8 cellular contexts compared by ENCODE assay signal in genomic region chr6:33248643-33248931, GRCh38. TPM values are rescaled to one million over a fixed set of nuclear protein-coding genes. Genes with fewer than 3 reads are reported as not detected.
DNase-seq lines count a peak whose midpoint lies in the region; ATAC-seq, FAIRE-seq and TF ChIP-seq lines count a peak whose summit lies in the region.

No MANE protein-coding gene starts in this region.

- H4K20me1 ChIP-seq in hepatocyte (ENCODE audit: insufficient read depth, poor library complexity, severe bottlenecking): no peaks in the 10 kb centered on the region

- peak; percentile 1 for ATAC-seq in GM18861 (IDR thresholded peaks at IDR 0.05; ENCODE audit: unreplicated experiment)

- 8% methylated on average over 18 of the region's 18 CpGs for WGBS in hepatocyte (ENCODE audit: low lambda C conversion rate, missing lambda C conversion rate)
- 0 to 1% (median 1%) methylated on average over 18 of the region's 18 CpGs for WGBS in small intestine, 3 donors

- no peaks in the 10 kb centered on the region for H3K79me2 ChIP-seq in hepatocyte

- H2AFZ ChIP-seq in hepatocyte: no peak overlapping the region

- peak overlapping the region; percentile 90 for H3K4me3 Mint-ChIP-seq in activated naive CD8-positive, alpha-beta T cell treated with anti-CD3 and anti-CD28 coated beads for 36 hours

- peaks cover 23% of the 10 kb centered on the region for H3K36me3 Mint-ChIP-seq in activated naive CD8-positive, alpha-beta T cell treated with anti-CD3 and anti-CD28 coated beads for 36 hours

- H3K27ac Mint-ChIP-seq in activated naive CD8-positive, alpha-beta T cell treated with anti-CD3 and anti-CD28 coated beads for 36 hours: peak overlapping the region; percentile 96

- POLR2A ChIA-PET in A673 (lab: Charles Lee; ENCODE audit: low non-redundant PET): interaction anchor here (0.6 to 2.0 kb wide), 2 partner anchors 29 to 277 kb away, joined by 3 to 8 read pairs; no protein-coding TSS in a partner anchor

- H3K4me3 ChIP-seq in A673 (ENCODE audit: low read depth, low read length, poor library complexity, severe bottlenecking): peak overlapping the region; percentile 59
- peak overlapping the region; percentile 67 for H3K4me3 ChIP-seq in MG63
- peak overlapping the region; percentile 14 for H3K4me3 ChIP-seq in hepatocyte
- H3K4me3 ChIP-seq in small intestine (ENCODE audit: low read depth in 1 of 2, low read length in 2 of 2): peak overlapping the region; percentile 32 to 37

- DNase-seq in A673 (ENCODE audit: low spot score) (peak; percentile 74), MG63 (peak; percentile 76), hepatocyte (ENCODE audit: low spot score) (no peak), small intestine (no peak), SK-N-DZ (ENCODE audit: low spot score) (no peak), activated gamma-delta T cell treated with Interleukin-2 at 50 U/mL for 16 hours (no peak)
- DNase-seq in activated naive CD8-positive, alpha-beta T cell treated with anti-CD3 and anti-CD28 coated beads for 36 hours: no peak

- no peaks in the 10 kb centered on the region for H3K9me2 ChIP-seq in hepatocyte (replicated peaks; ENCODE audit: insufficient read depth)

- TF ChIP-seq CTCF in A673 (conservative IDR thresholded peaks at IDR 0.05; ENCODE audit: low read depth, low read length): peak; percentile 39; the same call in 1 of the 2 replicates
- no peak for TF ChIP-seq CTCF in hepatocyte (IDR thresholded peaks at IDR 0.05; ENCODE audit: poor library complexity)

- H3K36me3 ChIP-seq in A673 (ENCODE audit: insufficient read depth, low read length, poor library complexity, severe bottlenecking) (peaks cover 3% of the 10 kb centered on the region), MG63 (peaks cover 27% of the 10 kb centered on the region), hepatocyte (replicated peaks; ENCODE audit: insufficient read depth, low read depth) (no peaks in the 10 kb centered on the region), small intestine (ENCODE audit: control insufficient read depth in 2 of 2, insufficient read depth in 2 of 2, low read length in 2 of 2) (no peaks in the 10 kb centered on the region)

- H3K4me1 ChIP-seq in A673 (ENCODE audit: insufficient read depth, low read length, poor library complexity, severe bottlenecking): peaks cover 16% of the 10 kb centered on the region
- peaks cover 5% of the 10 kb centered on the region for H3K4me1 ChIP-seq in hepatocyte (ENCODE audit: insufficient read depth)
- H3K4me1 ChIP-seq in small intestine (ENCODE audit: control insufficient read depth in 2 of 2, insufficient read depth in 1 of 2, low read depth in 1 of 2, low read length in 1 of 2): peaks cover 3% of the 10 kb centered on the region in 2 donors

- H3K27me3 Mint-ChIP-seq in activated naive CD8-positive, alpha-beta T cell treated with anti-CD3 and anti-CD28 coated beads for 36 hours: no peaks in the 10 kb centered on the region

- FAIRE-seq in small intestine (lab: Jason Lieb, UNC): no peak

- no peaks in the 10 kb centered on the region for H3K9me3 Mint-ChIP-seq in activated naive CD8-positive, alpha-beta T cell treated with anti-CD3 and anti-CD28 coated beads for 36 hours

- H3K4me2 ChIP-seq in hepatocyte: peak overlapping the region; percentile 86

- H3K9me3 ChIP-seq in A673 (ENCODE audit: low read depth, low read length, poor library complexity, severe bottlenecking): no peaks in the 10 kb centered on the region
- no peaks in the 10 kb centered on the region for H3K9me3 ChIP-seq in MG63
- H3K9me3 ChIP-seq in hepatocyte (ENCODE audit: low read depth): no peaks in the 10 kb centered on the region
- no peaks in the 10 kb centered on the region for H3K9me3 ChIP-seq in small intestine (ENCODE audit: control insufficient read depth, low read depth)

- no TSS peak for BruUV-seq in A673 (replicated peaks; lab: Mats Ljungman, UMichigan)

- peaks cover 35% of the 10 kb centered on the region for H3K4me1 Mint-ChIP-seq in activated naive CD8-positive, alpha-beta T cell treated with anti-CD3 and anti-CD28 coated beads for 36 hours

- intact Hi-C loops in A673 (cut with micrococcal nuclease; ENCODE audit: unreplicated experiment): loop anchor here (1.0 to 2.0 kb wide), 4 partner anchors 40 to 234 kb away; partner anchors contain the start of genes RING1, RXRB and SLC39A7

- H3K27me3 ChIP-seq in A673 (replicated peaks; ENCODE audit: insufficient read depth, low read depth, low read length, poor library complexity): no peaks in the 10 kb centered on the region
- H3K27me3 ChIP-seq in MG63: no peaks in the 10 kb centered on the region
- H3K27me3 ChIP-seq in hepatocyte: no peaks in the 10 kb centered on the region
- H3K27me3 ChIP-seq in small intestine (ENCODE audit: control insufficient read depth in 2 of 2, insufficient read depth in 2 of 2, low read length in 2 of 2): no peaks in the 10 kb centered on the region

- H3K27ac ChIP-seq in A673 (ENCODE audit: low read depth, low read length, poor library complexity, severe bottlenecking) (peak overlapping the region; percentile 94), hepatocyte (peak overlapping the region; percentile 44), small intestine (ENCODE audit: low read depth in 1 of 2, low read length in 1 of 2) (peak overlapping the region; percentile 7 to 95)

- CTCF ChIA-PET in A673 (lab: Charles Lee): interaction anchor here (0.6 to 1.5 kb wide), 9 partner anchors 36 to 411 kb away, joined by 3 to 8 read pairs (median 5); no protein-coding TSS in a partner anchor

RNA-seq across cellular contexts. Expression of gene VPS52, which starts 23.1 kb away (rescaled TPM):
- total RNA-seq in A673 (2021) (58.2 and 60.8 TPM in 2 replicates), hepatocyte (28.8 and 43.2 TPM in 2 replicates)
- total RNA-seq in MG63 (2014; rRNA removed; shearing (Covaris generic); ENCODE audit: low replicate concordance): 38.1 and 47.4 TPM in 2 replicates
- total RNA-seq in activated naive CD8-positive, alpha-beta T cell treated with anti-CD3 and anti-CD28 coated beads for 36 hours: 10 to 100 TPM; 43.4 to 44.6 TPM
- polyA plus RNA-seq in hepatocyte (42.5 and 48.3 TPM in 2 replicates), small intestine (10 to 100 TPM; 23.8 to 54.3 (median 41.7) TPM)
- 36.0 and 38.6 TPM in 2 replicates for polyA plus RNA-seq in SK-N-DZ (2014; cell fraction: cytosol; rRNA removed)
- polyA plus RNA-seq in SK-N-DZ (2014; cell fraction: nucleus; rRNA removed): 104 and 130 TPM in 2 replicates

RNA-seq across cellular contexts. Expression of gene RPS18, which starts 23.3 kb away (rescaled TPM):
- total RNA-seq in A673 (2021): 1,781 and 1,852 TPM in 2 replicates
- 11,886 and 16,367 TPM in 2 replicates for total RNA-seq in MG63 (2014; rRNA removed; shearing (Covaris generic); ENCODE audit: low replicate concordance)
- 1,000 to 10,000 TPM; 3,940 to 3,999 TPM for total RNA-seq in activated naive CD8-positive, alpha-beta T cell treated with anti-CD3 and anti-CD28 coated beads for 36 hours
- total RNA-seq in hepatocyte: 3,293 and 3,728 TPM in 2 replicates
- polyA plus RNA-seq in hepatocyte: 1,497 and 1,517 TPM in 2 replicates
- 1,000 to 10,000 TPM; 2,947 to 6,778 (median 5,180) TPM for polyA plus RNA-seq in small intestine
- polyA plus RNA-seq in SK-N-DZ (2014; cell fraction: cytosol; rRNA removed): 7,428 and 7,555 TPM in 2 replicates
- 3,035 and 5,193 TPM in 2 replicates for polyA plus RNA-seq in SK-N-DZ (2014; cell fraction: nucleus; rRNA removed)

RNA-seq across cellular contexts. Expression of gene B3GALT4, which starts 28.3 kb away (rescaled TPM):
- total RNA-seq in A673 (2021): 4.0 TPM in 2 replicates
- total RNA-seq in MG63 (2014; rRNA removed; shearing (Covaris generic); ENCODE audit: low replicate concordance): 0.49 and 2.0 TPM in 2 replicates
- 1 to 10 TPM; 1.8 to 2.1 TPM for total RNA-seq in activated naive CD8-positive, alpha-beta T cell treated with anti-CD3 and anti-CD28 coated beads for 36 hours
- total RNA-seq in hepatocyte: 2.0 and 5.2 TPM in 2 replicates
- 5.7 and 8.1 TPM in 2 replicates for polyA plus RNA-seq in hepatocyte
- 10 to 100 TPM; 10.8 to 15.4 (median 14.5) TPM for polyA plus RNA-seq in small intestine
- 0.12 and 0.42 TPM in 2 replicates for polyA plus RNA-seq in SK-N-DZ (2014; cell fraction: cytosol; rRNA removed)
- polyA plus RNA-seq in SK-N-DZ (2014; cell fraction: nucleus; rRNA removed): 0.19 and 0.38 TPM in 2 replicates

RNA-seq across cellular contexts. Expression of gene RING1, which starts 40.3 kb away (rescaled TPM):
- total RNA-seq in A673 (2021) (43.3 and 47.5 TPM in 2 replicates), hepatocyte (25.0 and 25.6 TPM in 2 replicates)
- total RNA-seq in MG63 (2014; rRNA removed; shearing (Covaris generic); ENCODE audit: low replicate concordance): 77.7 and 171 TPM in 2 replicates
- 10 to 100 TPM; 35.3 to 35.8 TPM for total RNA-seq in activated naive CD8-positive, alpha-beta T cell treated with anti-CD3 and anti-CD28 coated beads for 36 hours
- polyA plus RNA-seq in hepatocyte (32.3 and 32.5 TPM in 2 replicates), small intestine (10 to 100 TPM; 30.4 to 46.7 (median 42.3) TPM)
- polyA plus RNA-seq in SK-N-DZ (2014; cell fraction: cytosol; rRNA removed): 23.3 and 27.1 TPM in 2 replicates
- polyA plus RNA-seq in SK-N-DZ (2014; cell fraction: nucleus; rRNA removed): 32.4 and 35.4 TPM in 2 replicates

RNA-seq across cellular contexts. Expression of gene WDR46, which starts 40.5 kb away (rescaled TPM):
- 85.1 and 97.9 TPM in 2 replicates for total RNA-seq in A673 (2021)
- 246 and 303 TPM in 2 replicates for total RNA-seq in MG63 (2014; rRNA removed; shearing (Covaris generic); ENCODE audit: low replicate concordance)
- 100 to 1,000 TPM; 105 to 107 TPM for total RNA-seq in activated naive CD8-positive, alpha-beta T cell treated with anti-CD3 and anti-CD28 coated beads for 36 hours
- total RNA-seq in hepatocyte: 46.6 and 51.1 TPM in 2 replicates
- polyA plus RNA-seq in hepatocyte: 70.1 and 84.2 TPM in 2 replicates
- 10 to 100 TPM; 39.4 to 60.5 (median 47.5) TPM for polyA plus RNA-seq in small intestine
- polyA plus RNA-seq in SK-N-DZ (2014; cell fraction: cytosol; rRNA removed): 105 and 106 TPM in 2 replicates
- 200 and 246 TPM in 2 replicates for polyA plus RNA-seq in SK-N-DZ (2014; cell fraction: nucleus; rRNA removed)

Comparison
In these comparisons a context has a peak if more than half of its experiments do, and no peak if none do; other contexts are left out.
1. DNase-seq: peak in A673 (single experiment) and MG63 (single experiment); none in activated naive CD8-positive, alpha-beta T cell treated with anti-CD3 and anti-CD28 coated beads for 36 hours (single experiment), hepatocyte (single experiment), small intestine (single experiment), SK-N-DZ (single experiment) and activated gamma-delta T cell treated with Interleukin-2 at 50 U/mL for 16 hours (single experiment).
2. H3K27ac ChIP-seq: peak in every context shown above with its lines; median percentile 94 in A673; 51 in small intestine; 44 in hepatocyte.
3. H3K4me3 ChIP-seq: peak in every context shown above with its lines; median percentile 67 in MG63; 59 in A673; 34 in small intestine; 14 in hepatocyte.